1 cellular context compared by ENCODE assay signal in the genomic region with DNA sequence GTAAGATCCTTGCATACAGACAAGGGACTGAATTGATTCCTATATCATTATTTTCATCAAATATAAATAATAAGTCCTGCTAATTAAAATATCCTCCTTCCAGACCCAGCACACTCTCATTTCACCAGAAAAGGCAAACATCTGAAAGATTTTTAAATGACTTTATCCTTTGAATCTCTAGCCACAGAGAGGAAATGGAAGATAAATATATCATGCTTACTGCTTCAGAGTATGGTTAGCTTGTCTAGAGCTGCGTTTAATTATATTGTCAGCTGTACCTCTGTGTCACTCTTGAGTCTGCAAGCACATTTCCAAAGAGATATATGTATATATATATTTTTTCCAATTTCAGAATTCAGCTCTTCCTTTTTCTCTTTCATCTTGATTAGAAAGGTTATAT.
TF ChIP-seq lines count a peak whose summit lies in the region.

No MANE protein-coding gene starts in this region.

TF ChIP-seq in neural cell, 6 proteins besides CTCF, POLR2A, EP300 and RAD21 (continued from another document):
- no peak for TF ChIP-seq SMC3 (conservative IDR thresholded peaks at IDR 0.05; ENCODE audit: poor library complexity)
- TF ChIP-seq EZH2 (IDR thresholded peaks at IDR 0.05; ENCODE audit: borderline replicate concordance, insufficient read depth, low read length, poor library complexity, severe bottlenecking) = no peak
